In the genomic region with DNA sequence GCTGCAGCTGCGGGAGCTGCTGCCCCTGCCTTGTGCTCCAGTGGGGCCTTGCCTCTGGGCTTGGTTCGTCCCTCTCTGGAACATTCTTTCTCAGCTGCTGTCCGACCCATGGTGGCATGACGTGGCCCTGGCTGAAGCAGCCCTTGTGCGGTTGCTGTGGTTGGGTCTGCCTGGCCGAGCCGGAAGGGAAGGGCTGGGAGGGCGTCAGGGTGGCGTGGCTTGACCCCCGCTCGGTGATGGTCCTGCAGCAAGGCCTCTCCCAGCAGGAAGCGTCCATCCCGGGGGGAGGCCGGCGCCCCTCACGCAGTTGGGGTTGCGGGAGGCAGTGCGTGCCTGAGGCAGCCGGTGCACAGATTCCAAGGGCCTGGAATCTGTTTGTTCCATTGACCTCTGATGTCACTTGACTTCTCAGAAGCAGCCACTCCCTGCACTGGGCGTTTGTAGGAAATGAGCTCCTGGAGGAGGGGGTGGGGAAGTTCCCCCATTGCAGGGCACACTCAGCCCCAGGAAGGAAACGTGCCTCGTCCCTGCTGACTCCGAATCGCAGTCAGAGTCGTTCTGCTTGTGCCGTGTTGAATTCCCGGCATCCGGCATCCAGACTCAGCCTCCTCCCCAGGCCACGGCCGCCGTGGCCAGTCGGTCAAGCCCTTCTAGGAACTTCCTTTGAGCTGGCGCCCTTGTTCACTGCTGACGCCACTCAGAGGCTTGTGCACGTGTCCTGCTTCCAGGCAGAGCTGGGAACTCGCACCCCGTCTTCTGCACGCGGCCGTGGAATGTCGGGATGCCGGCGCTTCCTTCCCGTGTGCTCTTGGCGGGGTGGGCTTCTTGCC, we compare ENCODE assay signal across 6 cellular contexts. TPM values are rescaled to one million over a fixed set of nuclear protein-coding genes. Genes with fewer than 3 reads are reported as not detected.
DNase-seq lines count a peak whose midpoint lies in the region; ATAC-seq and TF ChIP-seq lines count a peak whose summit lies in the region.

No MANE protein-coding gene starts in this region.

- TF ChIP-seq POLR2A in tibial nerve (IDR thresholded peaks at IDR 0.05), result peak in 1 of 2 donors; percentile 30

- H3K4me3 ChIP-seq in tibial nerve, result peak overlapping the region; percentile 3 to 29 (median 14)

- peaks cover 0 to 74% (median 45%) of the 10 kb centered on the region in 4 donors for H3K4me1 ChIP-seq in tibial nerve

- WGBS in tibial nerve, 2 donors, result 1 to 10% methylated on average over 21 to 44 of the region's 45 CpGs

- peak overlapping the region; percentile 78 to 97 (median 90) for H3K27ac ChIP-seq in tibial nerve

- H3K9me3 ChIP-seq in tibial nerve, result no peaks in the 10 kb centered on the region

- peak in 1 of 5 experiments; percentile 17 for TF ChIP-seq CTCF in tibial nerve (IDR thresholded peaks at IDR 0.05)

- no peaks in the 10 kb centered on the region for H3K27me3 ChIP-seq in tibial nerve

- peak; percentile 82 to 91 for TF ChIP-seq EP300 in tibial nerve (IDR thresholded peaks at IDR 0.05)

- peak; percentile 91 for DNase-seq in AG20443 (ENCODE audit: low spot score)
- peak; percentile 58 to 72 for DNase-seq in activated CD4-positive, alpha-beta T cell treated with anti-CD3 and anti-CD28 coated beads, Interleukin-2, amount 50 U/mL, for 48 hours
- DNase-seq in left kidney (ENCODE audit: low read depth, low spot score), result peak; percentile 61
- peak; percentile 59 to 75 for DNase-seq in tibial nerve (ENCODE audit: low spot score in 2 of 2)
- DNase-seq in NK-92 treated with Interleukin-12 subunit alpha and Interleukin-12 subunit beta, amount 100 ng/mL, for 24 hours (lab: John Stamatoyannopoulos, UW), result no peak

- ATAC-seq in HG03460 (IDR thresholded peaks at IDR 0.05; ENCODE audit: unreplicated experiment), result no peak

- H3K36me3 ChIP-seq in tibial nerve, result peaks cover 0 to 31% (median 0%) of the 10 kb centered on the region in 3 donors

RNA-seq across cellular contexts. Expression of a gene that starts 9.7 kb away (rescaled TPM):
- total RNA-seq in tibial nerve, result 10 to 100 TPM in 3 of 4 donors, 1 to 10 TPM in 1; 8.0 to 61.2 (median 35.9) TPM

RNA-seq across cellular contexts. Expression of a gene that starts 21.1 kb away (rescaled TPM):
- total RNA-seq in tibial nerve, result 10 to 100 TPM; 36.9 to 71.1 (median 50.9) TPM

RNA-seq across cellular contexts. Expression of a gene that starts 21.1 kb away (rescaled TPM):
- 10 to 100 TPM; 27.5 to 70.8 (median 40.9) TPM for total RNA-seq in tibial nerve

RNA-seq across cellular contexts. Expression of a gene that starts 28.6 kb away (rescaled TPM):
- total RNA-seq in tibial nerve, result 10 to 100 TPM; 28.2 to 62.4 (median 46.7) TPM

RNA-seq across cellular contexts. Expression of a gene that starts 33.5 kb away (rescaled TPM):
- total RNA-seq in tibial nerve, result 10 to 100 TPM; 12.3 to 26.4 (median 15.5) TPM
